27 cellular contexts compared by ENCODE assay signal in the genomic region with DNA sequence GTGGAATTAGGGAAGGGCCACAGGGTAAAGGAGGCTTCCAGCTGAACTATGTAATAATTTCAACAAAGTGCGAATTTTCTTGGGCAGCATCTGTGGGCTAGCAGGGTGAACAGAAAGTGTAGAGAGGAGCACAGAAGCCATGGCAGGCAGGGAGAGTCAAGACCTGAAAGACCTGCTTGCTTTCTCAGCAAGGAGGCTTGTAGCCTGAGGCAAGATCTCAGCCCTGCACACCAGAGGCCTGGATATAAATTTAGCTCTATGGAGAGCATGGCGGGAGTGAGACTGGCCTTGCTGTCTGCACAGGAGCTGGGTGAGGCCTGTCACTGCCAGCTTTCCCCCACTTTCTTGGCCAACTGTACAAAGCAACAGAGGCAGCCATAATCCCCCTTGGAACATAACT. TPM values are rescaled to one million over a fixed set of nuclear protein-coding genes. Genes with fewer than 3 reads are reported as not detected.
"Had no signal": no experiment of that assay in that cellular context is flagged by ENCODE, and none has a peak within 500 bp of the region (broad histone marks: within the 10 kb centered on the region; RNA-seq: fewer than 3 reads in every experiment).

No MANE protein-coding gene starts in this region.

- H3K9me3 ChIP-seq: right lobe of liver, testis had no signal

- DNase-seq: activated CD4-positive, alpha-beta T cell treated with anti-CD3 and anti-CD28 coated beads for 36 hours; activated CD4-positive, CD25-positive, alpha-beta regulatory T cell; activated CD8-positive, alpha-beta memory T cell treated with anti-CD3 and anti-CD28 coated beads, Interleukin-2, amount 10 ng/mL, durations not matched to agents 7 days and 5 days; activated CD8-positive, alpha-beta T cell treated with anti-CD3 and anti-CD28 coated beads, Interleukin-2, amount 10 ng/mL, durations not matched to agents 7 days and 5 days; activated naive CD8-positive, alpha-beta T cell treated with anti-CD3 and anti-CD28 coated beads, Interleukin-2, amount 50 U/mL, for 24 hours; activated T-cell treated with anti-CD3 and anti-CD28 coated beads, Interleukin-2, amount 50 U/mL, for 48 hours; amygdala; central memory CD4-positive, alpha-beta T cell; endodermal cell; left cardiac atrium; mammary epithelial cell; naive B cell; nephron progenitor cell; ovary; right lobe of liver; stimulated activated CD4-positive, alpha-beta T cell treated with anti-CD3 and anti-CD28 coated beads, Interleukin-12 subunit alpha, Interleukin-12 subunit beta, amount 100 ng/mL, for 4 hours; stimulated activated CD4-positive, alpha-beta T cell treated with anti-CD3 and anti-CD28 coated beads, Interleukin-4, amount 100 ng/mL, for 1 hour; stimulated activated naive CD8-positive, alpha-beta T cell treated with anti-CD3 and anti-CD28 coated beads, Interleukin-15, Interleukin-2, amounts not matched to agents 100 U/mL and 50 U/mL, for 24 hours; testis; transverse colon had no signal

- H2AFZ ChIP-seq: hepatocyte had no signal

- H3K79me2 ChIP-seq: hepatocyte had no signal

- H3K4me1 ChIP-seq: gastroesophageal sphincter, right lobe of liver, testis, transverse colon, vagina had no signal

- H3K27ac ChIP-seq: gastroesophageal sphincter, hepatocyte, ovary, right lobe of liver, testis, transverse colon, vagina had no signal

- H3K4me3 Mint-ChIP-seq: activated CD4-positive, alpha-beta T cell treated with anti-CD3 and anti-CD28 coated beads for 36 hours; activated CD8-positive, alpha-beta memory T cell treated with anti-CD3 and anti-CD28 coated beads, Interleukin-2, amount 10 ng/mL, durations not matched to agents 7 days and 5 days; activated CD8-positive, alpha-beta T cell treated with anti-CD3 and anti-CD28 coated beads, Interleukin-2, amount 10 ng/mL, durations not matched to agents 7 days and 5 days; activated naive CD4-positive, alpha-beta T cell treated with anti-CD3 and anti-CD28 coated beads, Interleukin-2, amount 50 U/mL, for 24 hours; activated naive CD8-positive, alpha-beta T cell treated with anti-CD3 and anti-CD28 coated beads, Interleukin-2, amount 50 U/mL, for 24 hours; endodermal cell; naive B cell; nephron progenitor cell had no signal

- H3K4me2 ChIP-seq: hepatocyte had no signal

- H3K27ac Mint-ChIP-seq: activated CD4-positive, alpha-beta T cell treated with anti-CD3 and anti-CD28 coated beads for 36 hours; activated CD8-positive, alpha-beta memory T cell treated with anti-CD3 and anti-CD28 coated beads, Interleukin-2, amount 10 ng/mL, durations not matched to agents 7 days and 5 days; activated CD8-positive, alpha-beta T cell treated with anti-CD3 and anti-CD28 coated beads, Interleukin-2, amount 10 ng/mL, durations not matched to agents 7 days and 5 days; activated naive CD8-positive, alpha-beta T cell treated with anti-CD3 and anti-CD28 coated beads, Interleukin-2, amount 50 U/mL, for 24 hours; activated T-helper 2 cell treated with anti-CD3 and anti-CD28 coated beads, Interferon-gamma antibody, Interleukin-2, Interleukin-4, amounts not matched to agents 10 μg/mL and 5 μg/mL and 100 μg/mL, durations not matched to agents 14 hours and 24 hours and 36 hours; endodermal cell; naive B cell; nephron progenitor cell; progenitor cell of endocrine pancreas had no signal

- H3K4me1 Mint-ChIP-seq: activated CD4-positive, alpha-beta T cell treated with anti-CD3 and anti-CD28 coated beads for 36 hours; activated naive CD4-positive, alpha-beta T cell treated with anti-CD3 and anti-CD28 coated beads, Interleukin-2, amount 50 U/mL, for 24 hours; activated naive CD8-positive, alpha-beta T cell treated with anti-CD3 and anti-CD28 coated beads, Interleukin-2, amount 50 U/mL, for 24 hours; endodermal cell; naive B cell; nephron progenitor cell had no signal

- H3K36me3 ChIP-seq: gastroesophageal sphincter, ovary, right lobe of liver, transverse colon, vagina had no signal

- H3K4me3 ChIP-seq: gastroesophageal sphincter, hepatocyte, ovary, right lobe of liver, testis, transverse colon, vagina had no signal

- H3K27me3 ChIP-seq: gastroesophageal sphincter, hepatocyte, ovary, right lobe of liver, testis, transverse colon, vagina had no signal

- ATAC-seq: activated CD4-positive, alpha-beta T cell treated with anti-CD3 and anti-CD28 coated beads for 36 hours; activated CD8-positive, alpha-beta memory T cell treated with anti-CD3 and anti-CD28 coated beads, Interleukin-2, amount 10 ng/mL, durations not matched to agents 7 days and 5 days; activated CD8-positive, alpha-beta T cell treated with anti-CD3 and anti-CD28 coated beads, Interleukin-2, amount 10 ng/mL, durations not matched to agents 7 days and 5 days; activated naive CD8-positive, alpha-beta T cell treated with anti-CD3 and anti-CD28 coated beads, Interleukin-2, amount 50 U/mL, for 24 hours; gastroesophageal sphincter; left cardiac atrium; right lobe of liver; stimulated activated naive CD8-positive, alpha-beta T cell treated with anti-CD3 and anti-CD28 coated beads, Interleukin-15, Interleukin-2, amounts not matched to agents 100 U/mL and 50 U/mL, for 24 hours had no signal

- FAIRE-seq: keratinocyte had no signal

RNA-seq across cellular contexts. Expression of gene SH3TC2, which starts 32.1 kb away (rescaled TPM):
- total RNA-seq: activated CD4-positive, alpha-beta T cell treated with anti-CD3 and anti-CD28 coated beads for 36 hours; activated CD8-positive, alpha-beta memory T cell treated with anti-CD3 and anti-CD28 coated beads, Interleukin-2, amount 10 ng/mL, durations not matched to agents 7 days and 5 days; activated CD8-positive, alpha-beta T cell treated with anti-CD3 and anti-CD28 coated beads, Interleukin-2, amount 10 ng/mL, durations not matched to agents 7 days and 5 days; activated T-helper 2 cell treated with anti-CD3 and anti-CD28 coated beads, Interferon-gamma antibody, Interleukin-2, Interleukin-4, amounts not matched to agents 10 μg/mL and 5 μg/mL and 100 μg/mL, durations not matched to agents 14 hours and 24 hours and 36 hours had no signal

RNA-seq across cellular contexts. Expression of gene ABLIM3, which starts 46.3 kb away (rescaled TPM):
- total RNA-seq: activated CD8-positive, alpha-beta T cell treated with anti-CD3 and anti-CD28 coated beads, Interleukin-2, amount 10 ng/mL, durations not matched to agents 7 days and 5 days; activated T-helper 2 cell treated with anti-CD3 and anti-CD28 coated beads, Interferon-gamma antibody, Interleukin-2, Interleukin-4, amounts not matched to agents 10 μg/mL and 5 μg/mL and 100 μg/mL, durations not matched to agents 14 hours and 24 hours and 36 hours had no signal
